1 cellular context compared by ENCODE assay signal in genomic region chr11:62645934-62646824, GRCh38.
TF ChIP-seq lines count a peak whose summit lies in the region.

GANAB (minus strand) TSS chr11:62646613; CDS start chr11:62646599, 14 bp downstream.

TF ChIP-seq in WTC11, 78 proteins besides CTCF, POLR2A, EP300 and RAD21 (continued from another document):
- TF ChIP-seq, protein P1, sequence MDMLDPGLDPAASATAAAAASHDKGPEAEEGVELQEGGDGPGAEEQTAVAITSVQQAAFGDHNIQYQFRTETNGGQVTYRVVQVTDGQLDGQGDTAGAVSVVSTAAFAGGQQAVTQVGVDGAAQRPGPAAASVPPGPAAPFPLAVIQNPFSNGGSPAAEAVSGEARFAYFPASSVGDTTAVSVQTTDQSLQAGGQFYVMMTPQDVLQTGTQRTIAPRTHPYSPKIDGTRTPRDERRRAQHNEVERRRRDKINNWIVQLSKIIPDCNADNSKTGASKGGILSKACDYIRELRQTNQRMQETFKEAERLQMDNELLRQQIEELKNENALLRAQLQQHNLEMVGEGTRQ (CRISPR knock-in tag; IDR thresholded peaks at IDR 0.05): peak; percentile 36; the same call in 1 of the 2 replicates
- TF ChIP-seq, protein P2, sequence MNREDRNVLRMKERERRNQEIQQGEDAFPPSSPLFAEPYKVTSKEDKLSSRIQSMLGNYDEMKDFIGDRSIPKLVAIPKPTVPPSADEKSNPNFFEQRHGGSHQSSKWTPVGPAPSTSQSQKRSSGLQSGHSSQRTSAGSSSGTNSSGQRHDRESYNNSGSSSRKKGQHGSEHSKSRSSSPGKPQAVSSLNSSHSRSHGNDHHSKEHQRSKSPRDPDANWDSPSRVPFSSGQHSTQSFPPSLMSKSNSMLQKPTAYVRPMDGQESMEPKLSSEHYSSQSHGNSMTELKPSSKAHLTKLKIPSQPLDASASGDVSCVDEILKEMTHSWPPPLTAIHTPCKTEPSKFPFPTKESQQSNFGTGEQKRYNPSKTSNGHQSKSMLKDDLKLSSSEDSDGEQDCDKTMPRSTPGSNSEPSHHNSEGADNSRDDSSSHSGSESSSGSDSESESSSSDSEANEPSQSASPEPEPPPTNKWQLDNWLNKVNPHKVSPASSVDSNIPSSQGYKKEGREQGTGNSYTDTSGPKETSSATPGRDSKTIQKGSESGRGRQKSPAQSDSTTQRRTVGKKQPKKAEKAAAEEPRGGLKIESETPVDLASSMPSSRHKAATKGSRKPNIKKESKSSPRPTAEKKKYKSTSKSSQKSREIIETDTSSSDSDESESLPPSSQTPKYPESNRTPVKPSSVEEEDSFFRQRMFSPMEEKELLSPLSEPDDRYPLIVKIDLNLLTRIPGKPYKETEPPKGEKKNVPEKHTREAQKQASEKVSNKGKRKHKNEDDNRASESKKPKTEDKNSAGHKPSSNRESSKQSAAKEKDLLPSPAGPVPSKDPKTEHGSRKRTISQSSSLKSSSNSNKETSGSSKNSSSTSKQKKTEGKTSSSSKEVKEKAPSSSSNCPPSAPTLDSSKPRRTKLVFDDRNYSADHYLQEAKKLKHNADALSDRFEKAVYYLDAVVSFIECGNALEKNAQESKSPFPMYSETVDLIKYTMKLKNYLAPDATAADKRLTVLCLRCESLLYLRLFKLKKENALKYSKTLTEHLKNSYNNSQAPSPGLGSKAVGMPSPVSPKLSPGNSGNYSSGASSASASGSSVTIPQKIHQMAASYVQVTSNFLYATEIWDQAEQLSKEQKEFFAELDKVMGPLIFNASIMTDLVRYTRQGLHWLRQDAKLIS (CRISPR knock-in tag; IDR thresholded peaks at IDR 0.05; ENCODE audit: borderline replicate concordance): no peak
- TF ChIP-seq, protein P3, sequence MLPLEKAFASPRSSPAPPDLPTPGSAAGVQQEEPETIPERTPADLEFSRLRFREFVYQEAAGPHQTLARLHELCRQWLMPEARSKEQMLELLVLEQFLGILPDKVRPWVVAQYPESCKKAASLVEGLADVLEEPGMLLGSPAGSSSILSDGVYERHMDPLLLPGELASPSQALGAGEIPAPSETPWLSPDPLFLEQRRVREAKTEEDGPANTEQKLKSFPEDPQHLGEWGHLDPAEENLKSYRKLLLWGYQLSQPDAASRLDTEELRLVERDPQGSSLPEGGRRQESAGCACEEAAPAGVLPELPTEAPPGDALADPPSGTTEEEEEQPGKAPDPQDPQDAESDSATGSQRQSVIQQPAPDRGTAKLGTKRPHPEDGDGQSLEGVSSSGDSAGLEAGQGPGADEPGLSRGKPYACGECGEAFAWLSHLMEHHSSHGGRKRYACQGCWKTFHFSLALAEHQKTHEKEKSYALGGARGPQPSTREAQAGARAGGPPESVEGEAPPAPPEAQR (CRISPR knock-in tag; IDR thresholded peaks at IDR 0.05): no peak
- TF ChIP-seq GTF2I (CRISPR knock-in tag; conservative IDR thresholded peaks at IDR 0.05): no peak
- TF ChIP-seq, protein P4, sequence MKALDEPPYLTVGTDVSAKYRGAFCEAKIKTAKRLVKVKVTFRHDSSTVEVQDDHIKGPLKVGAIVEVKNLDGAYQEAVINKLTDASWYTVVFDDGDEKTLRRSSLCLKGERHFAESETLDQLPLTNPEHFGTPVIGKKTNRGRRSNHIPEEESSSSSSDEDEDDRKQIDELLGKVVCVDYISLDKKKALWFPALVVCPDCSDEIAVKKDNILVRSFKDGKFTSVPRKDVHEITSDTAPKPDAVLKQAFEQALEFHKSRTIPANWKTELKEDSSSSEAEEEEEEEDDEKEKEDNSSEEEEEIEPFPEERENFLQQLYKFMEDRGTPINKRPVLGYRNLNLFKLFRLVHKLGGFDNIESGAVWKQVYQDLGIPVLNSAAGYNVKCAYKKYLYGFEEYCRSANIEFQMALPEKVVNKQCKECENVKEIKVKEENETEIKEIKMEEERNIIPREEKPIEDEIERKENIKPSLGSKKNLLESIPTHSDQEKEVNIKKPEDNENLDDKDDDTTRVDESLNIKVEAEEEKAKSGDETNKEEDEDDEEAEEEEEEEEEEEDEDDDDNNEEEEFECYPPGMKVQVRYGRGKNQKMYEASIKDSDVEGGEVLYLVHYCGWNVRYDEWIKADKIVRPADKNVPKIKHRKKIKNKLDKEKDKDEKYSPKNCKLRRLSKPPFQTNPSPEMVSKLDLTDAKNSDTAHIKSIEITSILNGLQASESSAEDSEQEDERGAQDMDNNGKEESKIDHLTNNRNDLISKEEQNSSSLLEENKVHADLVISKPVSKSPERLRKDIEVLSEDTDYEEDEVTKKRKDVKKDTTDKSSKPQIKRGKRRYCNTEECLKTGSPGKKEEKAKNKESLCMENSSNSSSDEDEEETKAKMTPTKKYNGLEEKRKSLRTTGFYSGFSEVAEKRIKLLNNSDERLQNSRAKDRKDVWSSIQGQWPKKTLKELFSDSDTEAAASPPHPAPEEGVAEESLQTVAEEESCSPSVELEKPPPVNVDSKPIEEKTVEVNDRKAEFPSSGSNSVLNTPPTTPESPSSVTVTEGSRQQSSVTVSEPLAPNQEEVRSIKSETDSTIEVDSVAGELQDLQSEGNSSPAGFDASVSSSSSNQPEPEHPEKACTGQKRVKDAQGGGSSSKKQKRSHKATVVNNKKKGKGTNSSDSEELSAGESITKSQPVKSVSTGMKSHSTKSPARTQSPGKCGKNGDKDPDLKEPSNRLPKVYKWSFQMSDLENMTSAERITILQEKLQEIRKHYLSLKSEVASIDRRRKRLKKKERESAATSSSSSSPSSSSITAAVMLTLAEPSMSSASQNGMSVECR (CRISPR knock-in tag; IDR thresholded peaks at IDR 0.05; ENCODE audit: borderline replicate concordance): peak; percentile 44; the same call in 1 of the 2 replicates
- TF ChIP-seq CBFB (CRISPR knock-in tag; IDR thresholded peaks at IDR 0.05; ENCODE audit: low read depth): no peak
- 0 out of 2 replicates have a peak, but pooled peaks have one; percentile 34 for TF ChIP-seq IRF2 (CRISPR knock-in tag; IDR thresholded peaks at IDR 0.05; ENCODE audit: borderline replicate concordance, low read depth)
- TF ChIP-seq NFYB (CRISPR knock-in tag; conservative IDR thresholded peaks at IDR 0.05; ENCODE audit: low read depth): peak; percentile 58
- TF ChIP-seq ATF2 (CRISPR knock-in tag; IDR thresholded peaks at IDR 0.05; ENCODE audit: borderline replicate concordance, low read depth): no peak
- TF ChIP-seq RORB (CRISPR knock-in tag; IDR thresholded peaks at IDR 0.05): 0 out of 2 replicates have a peak, but pooled peaks have one; percentile 21
- TF ChIP-seq ZNF263 (CRISPR knock-in tag; IDR thresholded peaks at IDR 0.05; ENCODE audit: low read depth): no peak
- TF ChIP-seq, protein P5, sequence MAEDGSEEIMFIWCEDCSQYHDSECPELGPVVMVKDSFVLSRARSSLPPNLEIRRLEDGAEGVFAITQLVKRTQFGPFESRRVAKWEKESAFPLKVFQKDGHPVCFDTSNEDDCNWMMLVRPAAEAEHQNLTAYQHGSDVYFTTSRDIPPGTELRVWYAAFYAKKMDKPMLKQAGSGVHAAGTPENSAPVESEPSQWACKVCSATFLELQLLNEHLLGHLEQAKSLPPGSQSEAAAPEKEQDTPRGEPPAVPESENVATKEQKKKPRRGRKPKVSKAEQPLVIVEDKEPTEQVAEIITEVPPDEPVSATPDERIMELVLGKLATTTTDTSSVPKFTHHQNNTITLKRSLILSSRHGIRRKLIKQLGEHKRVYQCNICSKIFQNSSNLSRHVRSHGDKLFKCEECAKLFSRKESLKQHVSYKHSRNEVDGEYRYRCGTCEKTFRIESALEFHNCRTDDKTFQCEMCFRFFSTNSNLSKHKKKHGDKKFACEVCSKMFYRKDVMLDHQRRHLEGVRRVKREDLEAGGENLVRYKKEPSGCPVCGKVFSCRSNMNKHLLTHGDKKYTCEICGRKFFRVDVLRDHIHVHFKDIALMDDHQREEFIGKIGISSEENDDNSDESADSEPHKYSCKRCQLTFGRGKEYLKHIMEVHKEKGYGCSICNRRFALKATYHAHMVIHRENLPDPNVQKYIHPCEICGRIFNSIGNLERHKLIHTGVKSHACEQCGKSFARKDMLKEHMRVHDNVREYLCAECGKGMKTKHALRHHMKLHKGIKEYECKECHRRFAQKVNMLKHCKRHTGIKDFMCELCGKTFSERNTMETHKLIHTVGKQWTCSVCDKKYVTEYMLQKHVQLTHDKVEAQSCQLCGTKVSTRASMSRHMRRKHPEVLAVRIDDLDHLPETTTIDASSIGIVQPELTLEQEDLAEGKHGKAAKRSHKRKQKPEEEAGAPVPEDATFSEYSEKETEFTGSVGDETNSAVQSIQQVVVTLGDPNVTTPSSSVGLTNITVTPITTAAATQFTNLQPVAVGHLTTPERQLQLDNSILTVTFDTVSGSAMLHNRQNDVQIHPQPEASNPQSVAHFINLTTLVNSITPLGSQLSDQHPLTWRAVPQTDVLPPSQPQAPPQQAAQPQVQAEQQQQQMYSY (CRISPR knock-in tag; IDR thresholded peaks at IDR 0.05): peak; percentile 87
- TF ChIP-seq MLX (CRISPR knock-in tag; IDR thresholded peaks at IDR 0.05): no peak
- 0 out of 2 replicates have a peak, but pooled peaks have one; percentile 31 for TF ChIP-seq TP53 (CRISPR knock-in tag; IDR thresholded peaks at IDR 0.05)
- TF ChIP-seq GABPB1 (CRISPR knock-in tag; IDR thresholded peaks at IDR 0.05): 0 out of 2 replicates have a peak, but pooled peaks have one; percentile 34
- 0 out of 2 replicates have a peak, but pooled peaks have one; percentile 14 for TF ChIP-seq ELF4 (CRISPR knock-in tag; IDR thresholded peaks at IDR 0.05; ENCODE audit: low read depth)
